In genomic region chr5:169064093-169064492, GRCh38 we compare ENCODE assay signal across 12 cellular contexts.
DNase-seq lines count a peak whose midpoint lies in the region; ATAC-seq and TF ChIP-seq lines count a peak whose summit lies in the region.
"Had no signal": no experiment of that assay in that cellular context is flagged by ENCODE, and none has a peak within 500 bp of the region (broad histone marks: within the 10 kb centered on the region; RNA-seq: fewer than 3 reads in every experiment).

No MANE protein-coding gene starts in this region.

- H3K27ac ChIP-seq in HEK293 (ENCODE audit: extremely low read depth, low read depth, low read length) (no peak overlapping the region), brain microvascular endothelial cell (no peak overlapping the region)
- H3K27ac ChIP-seq: esophagus muscularis mucosa had no signal

- ATAC-seq in GM19463 (IDR thresholded peaks at IDR 0.05; ENCODE audit: unreplicated experiment) (no peak), left colon (no peak), GM18907 (IDR thresholded peaks at IDR 0.05; ENCODE audit: unreplicated experiment) (no peak)
- ATAC-seq: activated T-cell treated with anti-CD3 and anti-CD28 coated beads, Interleukin-2, amount 50 U/mL, for 4 hours had no signal

- H3K36me3 ChIP-seq in HEK293 (ENCODE audit: control insufficient read depth in 2 of 2, insufficient read depth in 1 of 2, low read length in 2 of 2), result no peaks in the 10 kb centered on the region
- H3K36me3 ChIP-seq in brain microvascular endothelial cell (replicated peaks), result no peaks in the 10 kb centered on the region
- H3K36me3 ChIP-seq: esophagus muscularis mucosa had no signal

- POLR2A ChIA-PET in HEK293 (lab: Yijun Ruan, JAX), result no interaction called here

- no peaks in the 10 kb centered on the region for H3K9me3 ChIP-seq in HEK293 (ENCODE audit: control insufficient read depth, insufficient read depth, low read depth, low read length)
- H3K9me3 ChIP-seq: Caco-2, esophagus muscularis mucosa had no signal

- peaks cover 12% of the 10 kb centered on the region for H3K4me1 ChIP-seq in HEK293 (ENCODE audit: control insufficient read depth, insufficient read depth, low read length)

- no peak overlapping the region for H3K4me3 Mint-ChIP-seq in mesothelial cell of epicardium
- H3K4me3 Mint-ChIP-seq: activated T-cell treated with anti-CD3 and anti-CD28 coated beads, Interleukin-2, amount 50 U/mL, for 4 hours had no signal

- H3K27ac Mint-ChIP-seq in mesothelial cell of epicardium, result peak overlapping the region; percentile 80

- no peaks in the 10 kb centered on the region for H3K27me3 Mint-ChIP-seq in mesothelial cell of epicardium (ENCODE audit: low read depth)

- H3K4me3 ChIP-seq in HEK293 (ENCODE audit: low read depth, low read length), result no peak overlapping the region
- no peak overlapping the region for H3K4me3 ChIP-seq in brain microvascular endothelial cell (ENCODE audit: low read depth, low read length)
- H3K4me3 ChIP-seq: esophagus muscularis mucosa had no signal

- DNase-seq in A172 (ENCODE audit: low spot score) (peak; percentile 22), brain microvascular endothelial cell (peak; percentile 13), mesothelial cell of epicardium (ENCODE audit: low spot score in 2 of 2, unreplicated experiment in 2 of 2) (peak; percentile 31 to 62), activated gamma-delta T cell (lab: John Stamatoyannopoulos, UW) (no peak), left colon (no peak)
- DNase-seq: activated T-cell treated with anti-CD3 and anti-CD28 coated beads, Interleukin-2, amount 50 U/mL, for 4 hours; Caco-2; cortex of kidney had no signal

- TF ChIP-seq CTCF in HEK293 (tag by site-specific recombination; IDR thresholded peaks at IDR 0.05) (no peak), brain microvascular endothelial cell (IDR thresholded peaks at IDR 0.05; ENCODE audit: low read depth, low read length, missing control alignments) (no peak), mesothelial cell of epicardium (IDR thresholded peaks at IDR 0.05; ENCODE audit: unreplicated experiment) (no peak)

- CTCF ChIA-PET in HEK293 (lab: Yijun Ruan, JAX), result no interaction called here

- no peaks in the 10 kb centered on the region for H3K27me3 ChIP-seq in brain microvascular endothelial cell (replicated peaks)
- H3K27me3 ChIP-seq: esophagus muscularis mucosa had no signal

- intact Hi-C loops in left colon (cut with DNase I, micrococcal nuclease), result no loop called here

- H3K4me1 Mint-ChIP-seq in mesothelial cell of epicardium, result peaks cover 51% of the 10 kb centered on the region

- H3K9me3 Mint-ChIP-seq in mesothelial cell of epicardium, result no peaks in the 10 kb centered on the region
- H3K9me3 Mint-ChIP-seq: activated T-cell treated with anti-CD3 and anti-CD28 coated beads, Interleukin-2, amount 50 U/mL, for 4 hours had no signal

- in situ Hi-C loops in brain microvascular endothelial cell (cut with HindIII; ENCODE audit: low pct_ligation_motif_present, low sequenced_read_pairs), result no loop called here

- no peaks in the 10 kb centered on the region for H3K36me3 Mint-ChIP-seq in mesothelial cell of epicardium

TF ChIP-seq in HEK293, 187 proteins besides CTCF, POLR2A, EP300 and RAD21 (continues in another document):
- TF ChIP-seq YY2 (tag by site-specific recombination; IDR thresholded peaks at IDR 0.05) (no peak), ZNF280D (tag by site-specific recombination; IDR thresholded peaks at IDR 0.05) (no peak), PRDM2 (tag by site-specific recombination; IDR thresholded peaks at IDR 0.05; ENCODE audit: borderline replicate concordance) (no peak), BCL11B (tag by site-specific recombination; IDR thresholded peaks at IDR 0.05; ENCODE audit: low read depth) (no peak), ZNF837 (tag by site-specific recombination; IDR thresholded peaks at IDR 0.05) (no peak), ZNF354C (tag by site-specific recombination; IDR thresholded peaks at IDR 0.05; ENCODE audit: borderline replicate concordance, low read depth) (no peak), RBAK (tag by site-specific recombination; IDR thresholded peaks at IDR 0.05) (no peak), ZNF335 (tag by site-specific recombination; conservative IDR thresholded peaks at IDR 0.05) (0 out of 2 replicates have a peak, but pooled peaks have one; percentile 14), ZNF530 (tag by site-specific recombination; IDR thresholded peaks at IDR 0.05; ENCODE audit: low read depth) (no peak), ZNF529 (tag by site-specific recombination; IDR thresholded peaks at IDR 0.05; ENCODE audit: insufficient replicate concordance) (no peak), GLIS1 (tag by site-specific recombination; IDR thresholded peaks at IDR 0.05) (0 out of 2 replicates have a peak, but pooled peaks have one; percentile 24), ZBTB17 (tag by site-specific recombination; IDR thresholded peaks at IDR 0.05) (no peak), ZNF639 (tag by site-specific recombination; IDR thresholded peaks at IDR 0.05) (no peak), ZNF654 (tag by site-specific recombination; IDR thresholded peaks at IDR 0.05; ENCODE audit: low read depth) (no peak)

Comparison
In these comparisons a context has a peak if more than half of its experiments do, and no peak if none do; other contexts are left out.
1. DNase-seq: peak in A172 (single experiment), brain microvascular endothelial cell (single experiment) and mesothelial cell of epicardium (2 of 2); none in activated gamma-delta T cell (single experiment) and left colon (0 of 2).